ENCODE assay signal across 8 cellular contexts in genomic region chrX:119573840-119574393, GRCh38. TPM values are rescaled to one million over a fixed set of nuclear protein-coding genes. Genes with fewer than 3 reads are reported as not detected.
DNase-seq lines count a peak whose midpoint lies in the region; ATAC-seq and TF ChIP-seq lines count a peak whose summit lies in the region.

No MANE protein-coding gene starts in this region.

- H2BK15ac ChIP-seq in neuronal stem cell (ENCODE audit: low read length): no peak overlapping the region

- peak overlapping the region in 1 of 2 donors; percentile 63 for H3K4me3 ChIP-seq in CD4-positive, alpha-beta memory T cell (ENCODE audit: low read length in 2 of 2)
- peak overlapping the region; percentile 74 to 78 for H3K4me3 ChIP-seq in neuronal stem cell (ENCODE audit: low read length in 2 of 2)

- peak overlapping the region; percentile 85 to 94 (median 92) for H3K4me3 Mint-ChIP-seq in CD4-positive, alpha-beta memory T cell
- peak overlapping the region; percentile 81 for H3K4me3 Mint-ChIP-seq in activated CD4-positive, alpha-beta memory T cell treated with anti-CD3 and anti-CD28 coated beads for 36 hours

- H3K9me3 Mint-ChIP-seq in CD4-positive, alpha-beta memory T cell: no peaks in the 10 kb centered on the region
- H3K9me3 Mint-ChIP-seq in activated CD4-positive, alpha-beta memory T cell treated with anti-CD3 and anti-CD28 coated beads for 36 hours: no peaks in the 10 kb centered on the region

- no peak for DNase-seq in CD4-positive, alpha-beta memory T cell
- DNase-seq in HK-2 (ENCODE audit: unreplicated experiment) (peak; percentile 27), foreskin keratinocyte (no peak), neuronal stem cell (ENCODE audit: low spot score) (no peak), erythroblast (lab: John Stamatoyannopoulos, UW) (no peak)
- DNase-seq in activated CD4-positive, alpha-beta memory T cell treated with anti-CD3 and anti-CD28 coated beads for 36 hours: no peak

- peak overlapping the region; percentile 78 for H3K27ac ChIP-seq in CD4-positive, alpha-beta memory T cell (ENCODE audit: low read depth, low read length)
- H3K27ac ChIP-seq in foreskin keratinocyte (peak overlapping the region; percentile 87), neuronal stem cell (replicated peaks; ENCODE audit: low read length) (no peak overlapping the region)

- peak overlapping the region; percentile 65 for H3K23ac ChIP-seq in neuronal stem cell (ENCODE audit: low read depth, low read length, poor library complexity)

- H3K9me3 ChIP-seq in CD4-positive, alpha-beta memory T cell (ENCODE audit: control insufficient read depth in 1 of 2, low read length in 2 of 2): no peaks in the 10 kb centered on the region
- no peaks in the 10 kb centered on the region for H3K9me3 ChIP-seq in neuronal stem cell (replicated peaks in 1 of 2; ENCODE audit: control insufficient read depth in 2 of 2, insufficient read depth in 1 of 2, low read depth in 1 of 2, low read length in 2 of 2)

- no peak overlapping the region for H4K91ac ChIP-seq in neuronal stem cell (ENCODE audit: low read depth, low read length, poor library complexity)

- H3K36me3 ChIP-seq in CD4-positive, alpha-beta memory T cell (ENCODE audit: insufficient read depth, low read length): no peaks in the 10 kb centered on the region
- H3K36me3 ChIP-seq in neuronal stem cell (replicated peaks in 1 of 2; ENCODE audit: control insufficient read depth in 2 of 2, insufficient read depth in 2 of 2, low read length in 2 of 2): peaks cover 0 to 22% of the 10 kb centered on the region in 2 donors

- H3K18ac ChIP-seq in neuronal stem cell (ENCODE audit: low read length): no peak overlapping the region

- POLR2A ChIA-PET in CD4-positive, alpha-beta memory T cell (lab: Charles Lee; ENCODE audit: partially characterized antibody): interaction anchor here (0.5 to 2.8 kb wide), 23 partner anchors 9 to 1077 kb away, joined by 3 to 34 read pairs (median 5); partner anchors contain the start of genes NKRF, RPL39, SEPTIN6 and SLC25A5
- POLR2A ChIA-PET in activated CD4-positive, alpha-beta memory T cell treated with anti-CD3 and anti-CD28 coated beads for 36 hours (lab: Charles Lee): interaction anchor here (0.5 to 2.3 kb wide), 9 partner anchors 9 to 297 kb away, joined by 3 to 12 read pairs (median 4); partner anchors contain the start of genes NKRF, RNF113A, RPL39 and SEPTIN6

- H3K4me1 Mint-ChIP-seq in CD4-positive, alpha-beta memory T cell: peaks cover 2 to 29% (median 16%) of the 10 kb centered on the region in 4 donors
- H3K4me1 Mint-ChIP-seq in activated CD4-positive, alpha-beta memory T cell treated with anti-CD3 and anti-CD28 coated beads for 36 hours (ENCODE audit: low read depth): peaks cover 24% of the 10 kb centered on the region

- H3K36me3 Mint-ChIP-seq in CD4-positive, alpha-beta memory T cell: peaks cover 0 to 5% of the 10 kb centered on the region in 2 donors
- peaks cover 4% of the 10 kb centered on the region for H3K36me3 Mint-ChIP-seq in activated CD4-positive, alpha-beta memory T cell treated with anti-CD3 and anti-CD28 coated beads for 36 hours

- peaks cover 1% of the 10 kb centered on the region for H3K79me1 ChIP-seq in neuronal stem cell (ENCODE audit: low read depth, low read length)

- no peak overlapping the region for H3K4ac ChIP-seq in neuronal stem cell (ENCODE audit: low read length)

- no peak for TF ChIP-seq CTCF in foreskin keratinocyte (conservative IDR thresholded peaks at IDR 0.05)

- no peak overlapping the region for H2BK120ac ChIP-seq in neuronal stem cell (ENCODE audit: low read depth, low read length)

- no peak overlapping the region for H2BK12ac ChIP-seq in neuronal stem cell (ENCODE audit: low read length)

- peak overlapping the region; percentile 88 for H2AFZ ChIP-seq in neuronal stem cell (ENCODE audit: low read length)

- H3K9ac ChIP-seq in neuronal stem cell (ENCODE audit: low read depth, low read length, poor library complexity): no peak overlapping the region

- H2BK5ac ChIP-seq in neuronal stem cell (ENCODE audit: low read length): no peak overlapping the region

- ATAC-seq in GM19035 (IDR thresholded peaks at IDR 0.05; ENCODE audit: unreplicated experiment) (peak; percentile 21), foreskin keratinocyte (peak; percentile 13), HG03175 (IDR thresholded peaks at IDR 0.05; ENCODE audit: unreplicated experiment) (no peak)

- no peak overlapping the region for H3K14ac ChIP-seq in neuronal stem cell (ENCODE audit: low read length)

- no peak overlapping the region for H4K8ac ChIP-seq in neuronal stem cell (ENCODE audit: low read depth, low read length)

- no peaks in the 10 kb centered on the region for H3K27me3 Mint-ChIP-seq in CD4-positive, alpha-beta memory T cell
- H3K27me3 Mint-ChIP-seq in activated CD4-positive, alpha-beta memory T cell treated with anti-CD3 and anti-CD28 coated beads for 36 hours: no peaks in the 10 kb centered on the region

- peak overlapping the region; percentile 49 for H3K4me2 ChIP-seq in neuronal stem cell (ENCODE audit: insufficient read depth, low read length, poor library complexity, severe bottlenecking)

- CTCF ChIA-PET in CD4-positive, alpha-beta memory T cell (lab: Charles Lee; ENCODE audit: partially characterized antibody): interaction anchor here (0.8 to 1.1 kb wide), 3 partner anchors 85 to 119 kb away, joined by 3 to 4 read pairs (median 3); partner anchors contain the start of gene SEPTIN6
- CTCF ChIA-PET in activated CD4-positive, alpha-beta memory T cell treated with anti-CD3 and anti-CD28 coated beads for 36 hours (lab: Charles Lee): interaction anchor here (1.5 kb wide), 1 partner anchor 156 kb away, joined by 4 read pairs; no protein-coding TSS in a partner anchor

- no peak for TF ChIP-seq POLR2A in erythroblast (IDR thresholded peaks at IDR 0.05; ENCODE audit: low read length)

- H3K27me3 ChIP-seq in CD4-positive, alpha-beta memory T cell (ENCODE audit: insufficient read depth, low read length): no peaks in the 10 kb centered on the region
- H3K27me3 ChIP-seq in foreskin keratinocyte (no peaks in the 10 kb centered on the region), neuronal stem cell (ENCODE audit: control insufficient read depth in 3 of 3, insufficient read depth in 3 of 3, low read depth in 1 of 3, low read length in 3 of 3) (no peaks in the 10 kb centered on the region)

- H2AK5ac ChIP-seq in neuronal stem cell (ENCODE audit: low read depth, low read length): no peak overlapping the region

- peaks cover 22% of the 10 kb centered on the region for H3K4me1 ChIP-seq in CD4-positive, alpha-beta memory T cell (ENCODE audit: insufficient read depth, low read length)
- H3K4me1 ChIP-seq in foreskin keratinocyte (no peaks in the 10 kb centered on the region), neuronal stem cell (ENCODE audit: control insufficient read depth in 2 of 2, insufficient read depth in 1 of 2, low read depth in 1 of 2, low read length in 2 of 2) (peaks cover 0 to 2% of the 10 kb centered on the region in 2 donors)

- intact Hi-C loops in CD4-positive, alpha-beta memory T cell (cut with micrococcal nuclease): loop anchor here (1.0 to 10.0 kb wide), 4 partner anchors 9 to 599 kb away; partner anchors contain the start of genes LONRF3, NKRF and STEEP1
- intact Hi-C loops in activated CD4-positive, alpha-beta memory T cell treated with anti-CD3 and anti-CD28 coated beads for 36 hours (cut with micrococcal nuclease): loop anchor here (1.0 to 5.0 kb wide), 4 partner anchors 9 to 118 kb away; partner anchors contain the start of genes NKRF, SEPTIN6, SLC25A5 and STEEP1

- H3K27ac Mint-ChIP-seq in CD4-positive, alpha-beta memory T cell: peak overlapping the region; percentile 88 to 98 (median 96)
- peak overlapping the region; percentile 82 for H3K27ac Mint-ChIP-seq in activated CD4-positive, alpha-beta memory T cell treated with anti-CD3 and anti-CD28 coated beads for 36 hours

- no CpG with 5 or more reads among the region's 30 CpGs for WGBS in neuronal stem cell (ENCODE audit: extremely low coverage in 2 of 2, insufficient read length in 2 of 2, insufficient replicate concordance in 1 of 2), 2 donors

RNA-seq across cellular contexts. Expression of gene UBE2A, which starts 0.4 kb away (rescaled TPM):
- 10 to 100 TPM; 46.7 to 52.5 TPM for total RNA-seq in CD4-positive, alpha-beta memory T cell
- polyA plus RNA-seq in CD4-positive, alpha-beta memory T cell: 10 to 100 TPM; 43.9 to 51.0 TPM
- total RNA-seq in activated CD4-positive, alpha-beta memory T cell treated with anti-CD3 and anti-CD28 coated beads for 36 hours: 10 to 100 TPM; 53.9 to 57.4 TPM
- 59.0 and 59.4 TPM in 2 replicates for total RNA-seq in foreskin keratinocyte
- 61.2 and 65.4 TPM in 2 replicates for polyA plus RNA-seq in foreskin keratinocyte
- 48.5 TPM for polyA plus RNA-seq in neuronal stem cell (2013, experiment 1 of 2)
- polyA plus RNA-seq in neuronal stem cell (2013, experiment 2 of 2): 48.8 TPM

RNA-seq across cellular contexts. Expression of gene STEEP1, which starts 8.7 kb away (rescaled TPM):
- total RNA-seq in CD4-positive, alpha-beta memory T cell: 10 to 100 TPM; 22.1 to 22.9 TPM
- 10 to 100 TPM in 1 of 2 donors, 1 to 10 TPM in 1; 6.3 to 16.5 TPM for polyA plus RNA-seq in CD4-positive, alpha-beta memory T cell
- 10 to 100 TPM; 20.4 to 21.0 TPM for total RNA-seq in activated CD4-positive, alpha-beta memory T cell treated with anti-CD3 and anti-CD28 coated beads for 36 hours
- total RNA-seq in foreskin keratinocyte: 26.2 and 26.5 TPM in 2 replicates
- 12.6 and 13.9 TPM in 2 replicates for polyA plus RNA-seq in foreskin keratinocyte
- polyA plus RNA-seq in neuronal stem cell (2013, experiment 1 of 2): 17.5 TPM
- 17.4 TPM for polyA plus RNA-seq in neuronal stem cell (2013, experiment 2 of 2)

RNA-seq across cellular contexts. Expression of gene NKRF, which starts 32.3 kb away (rescaled TPM):
- 10 to 100 TPM; 13.0 to 14.2 TPM for total RNA-seq in CD4-positive, alpha-beta memory T cell
- 1 to 10 TPM; 5.6 to 7.3 TPM for polyA plus RNA-seq in CD4-positive, alpha-beta memory T cell
- total RNA-seq in activated CD4-positive, alpha-beta memory T cell treated with anti-CD3 and anti-CD28 coated beads for 36 hours: 10 to 100 TPM; 19.5 to 20.2 TPM
- 12.8 and 13.8 TPM in 2 replicates for total RNA-seq in foreskin keratinocyte
- 5.4 and 6.5 TPM in 2 replicates for polyA plus RNA-seq in foreskin keratinocyte
- 8.6 TPM for polyA plus RNA-seq in neuronal stem cell (2013, experiment 1 of 2)
- polyA plus RNA-seq in neuronal stem cell (2013, experiment 2 of 2): 8.8 TPM
